ENCODE assay signal across 17 cellular contexts in genomic region chr2:100207411-100207885, GRCh38.
DNase-seq lines count a peak whose midpoint lies in the region; ATAC-seq and TF ChIP-seq lines count a peak whose summit lies in the region.
"Had no signal": no experiment of that assay in that cellular context is flagged by ENCODE, and none has a peak within 500 bp of the region (broad histone marks: within the 10 kb centered on the region; RNA-seq: fewer than 3 reads in every experiment).

No MANE protein-coding gene starts in this region.

- no peaks in the 10 kb centered on the region for H4K20me1 ChIP-seq in GM23338 (replicated peaks; ENCODE audit: insufficient read depth)

- H3K36me3 Mint-ChIP-seq in GM23338 (ENCODE audit: low read depth) (no peaks in the 10 kb centered on the region), brain (no peaks in the 10 kb centered on the region), nephron (ENCODE audit: low read depth) (no peaks in the 10 kb centered on the region)
- no peaks in the 10 kb centered on the region for H3K36me3 Mint-ChIP-seq in stimulated activated memory B cell treated with anti-CD40 and anti-IgM and Interleukin-4, amounts not matched to agents 10 μg/mL and 1 μg/mL and 100 μg/mL, for 72 hours
- H3K36me3 Mint-ChIP-seq: CD4-positive, alpha-beta memory T cell had no signal

- H3F3A ChIP-seq in GM23338 (replicated peaks; ENCODE audit: low read depth): no peaks in the 10 kb centered on the region

- no peaks in the 10 kb centered on the region for H3K79me2 ChIP-seq in GM23338 (replicated peaks; ENCODE audit: insufficient read depth)

- intact Hi-C loops in spleen (cut with DNase I; ENCODE audit: low total_unique reads): no loop called here

- 0 out of 4 replicates have a peak, but pooled peaks of 1 of the 2 experiments have one; percentile 4 for TF ChIP-seq CTCF in GM23338 (conservative IDR thresholded peaks at IDR 0.05; ENCODE audit: low read depth in 2 of 2)
- TF ChIP-seq CTCF in brain (conservative IDR thresholded peaks at IDR 0.05): no peak
- no peak for TF ChIP-seq CTCF in nephron (IDR thresholded peaks at IDR 0.05; ENCODE audit: unreplicated experiment in 3 of 3)
- TF ChIP-seq CTCF in RWPE1 (conservative IDR thresholded peaks at IDR 0.05; ENCODE audit: low read depth): no peak
- TF ChIP-seq CTCF in spleen (IDR thresholded peaks at IDR 0.05 in 8 of 11, conservative IDR thresholded peaks at IDR 0.05 in 3 of 11): no peak

- no peaks in the 10 kb centered on the region for H3K9me3 ChIP-seq in spleen

- H3K27ac ChIP-seq in GM23338 (ENCODE audit: low read depth) (no peak overlapping the region), RWPE1 (no peak overlapping the region), spleen (no peak overlapping the region)

- H3K4me1 Mint-ChIP-seq in GM23338 (no peaks in the 10 kb centered on the region), brain (peaks cover 25% of the 10 kb centered on the region), nephron (peaks cover 13% of the 10 kb centered on the region)
- peaks cover 7% of the 10 kb centered on the region for H3K4me1 Mint-ChIP-seq in stimulated activated memory B cell treated with anti-CD40 and anti-IgM and Interleukin-4, amounts not matched to agents 10 μg/mL and 1 μg/mL and 100 μg/mL, for 72 hours
- H3K4me1 Mint-ChIP-seq: H9 had no signal

- peaks cover 5% of the 10 kb centered on the region; the same call in 1 of the 2 replicates for H3K9me2 ChIP-seq in GM23338 (ENCODE audit: insufficient read depth)

- H3K4me1 ChIP-seq in GM23338 (ENCODE audit: insufficient read depth) (no peaks in the 10 kb centered on the region), spleen (peaks cover 0 to 7% (median 0%) of the 10 kb centered on the region in 6 donors)

- WGBS in spleen, 5 donors: 75 to 93% (median 87%) methylated on average over 6 of the region's 6 CpGs

- DNase-seq in GM23338 (ENCODE audit: low spot score) (no peak), NCI-H1694 treated with DMSO at 0.1 percent for 48 hours (lab: John Stamatoyannopoulos, UW) (peak; percentile 10), RWPE1 (ENCODE audit: low spot score) (no peak), spleen (no peak), hypothalamus (lab: John Stamatoyannopoulos, UW) (no peak)
- DNase-seq: ACHN; CD4-positive, alpha-beta memory T cell; H9; NCI-H187 treated with DMSO at 0.1 percent for 48 hours; NCI-H446; NCI-H82; SHP77 treated with DMSO at 0.1 percent for 48 hours had no signal

- H3K36me3 ChIP-seq in GM23338 (ENCODE audit: insufficient read depth) (no peaks in the 10 kb centered on the region), spleen (no peaks in the 10 kb centered on the region)

- POLR2A ChIA-PET in RWPE1 (lab: Yijun Ruan, JAX; ENCODE audit: low non-redundant PET): interaction anchor here (0.8 kb wide), 1 partner anchor 15 kb away, joined by 3 read pairs; no protein-coding TSS in a partner anchor

- H3K27me3 ChIP-seq in GM23338 (ENCODE audit: insufficient read depth) (no peaks in the 10 kb centered on the region), spleen (replicated peaks in 1 of 7) (no peaks in the 10 kb centered on the region)

- H3K9me3 Mint-ChIP-seq in GM23338: no peaks in the 10 kb centered on the region
- peaks cover 0 to 3% (median 0%) of the 10 kb centered on the region in 5 experiments for H3K9me3 Mint-ChIP-seq in brain
- no peaks in the 10 kb centered on the region for H3K9me3 Mint-ChIP-seq in nephron
- no peaks in the 10 kb centered on the region for H3K9me3 Mint-ChIP-seq in stimulated activated memory B cell treated with anti-CD40 and anti-IgM and Interleukin-4, amounts not matched to agents 10 μg/mL and 1 μg/mL and 100 μg/mL, for 72 hours
- H3K9me3 Mint-ChIP-seq: CD4-positive, alpha-beta memory T cell; H9 had no signal

- H3K27ac Mint-ChIP-seq in GM23338: no peak overlapping the region
- peak overlapping the region in 3 of 5 experiments; percentile 19 to 94 (median 63) for H3K27ac Mint-ChIP-seq in brain
- H3K27ac Mint-ChIP-seq in nephron: peak overlapping the region in 2 of 3 experiments; percentile 14 to 48
- H3K27ac Mint-ChIP-seq in stimulated activated memory B cell treated with anti-CD40 and anti-IgM and Interleukin-4, amounts not matched to agents 10 μg/mL and 1 μg/mL and 100 μg/mL, for 72 hours: no peak overlapping the region
- H3K27ac Mint-ChIP-seq: B cell; CD4-positive, alpha-beta memory T cell; H9 had no signal

- H2AFZ ChIP-seq in GM23338: no peak overlapping the region

- no peak overlapping the region for H3K4me3 Mint-ChIP-seq in GM23338
- H3K4me3 Mint-ChIP-seq in brain: no peak overlapping the region
- no peak overlapping the region for H3K4me3 Mint-ChIP-seq in nephron
- no peak overlapping the region for H3K4me3 Mint-ChIP-seq in stimulated activated memory B cell treated with anti-CD40 and anti-IgM and Interleukin-4, amounts not matched to agents 10 μg/mL and 1 μg/mL and 100 μg/mL, for 72 hours
- H3K4me3 Mint-ChIP-seq: B cell; CD4-positive, alpha-beta memory T cell; H9 had no signal

- peak; percentile 73 for ATAC-seq in GM23338
- no peak for ATAC-seq in stimulated activated memory B cell treated with anti-CD40 and anti-IgM and Interleukin-4, amounts not matched to agents 10 μg/mL and 1 μg/mL and 100 μg/mL, for 72 hours
- ATAC-seq: Panc1 had no signal

- no peak overlapping the region for H3K4me3 ChIP-seq in GM23338
- H3K4me3 ChIP-seq in spleen: no peak overlapping the region

- peaks cover 2% of the 10 kb centered on the region for H3K27me3 Mint-ChIP-seq in GM23338 (ENCODE audit: insufficient read depth, low read depth, poor library complexity)
- peaks cover 2% of the 10 kb centered on the region for H3K27me3 Mint-ChIP-seq in brain
- no peaks in the 10 kb centered on the region for H3K27me3 Mint-ChIP-seq in nephron (ENCODE audit: low read depth)
- H3K27me3 Mint-ChIP-seq in stimulated activated memory B cell treated with anti-CD40 and anti-IgM and Interleukin-4, amounts not matched to agents 10 μg/mL and 1 μg/mL and 100 μg/mL, for 72 hours: peaks cover 13% of the 10 kb centered on the region
- H3K27me3 Mint-ChIP-seq: CD4-positive, alpha-beta memory T cell had no signal

- H3K4me2 ChIP-seq in GM23338: no peak overlapping the region

- CTCF ChIA-PET in RWPE1 (lab: Yijun Ruan, JAX): no interaction called here

- TF ChIP-seq POLR2A in spleen (IDR thresholded peaks at IDR 0.05): no peak

TF ChIP-seq in GM23338, 12 proteins besides CTCF, POLR2A, EP300 and RAD21 (continues in another document):
- TF ChIP-seq EZH2phosphoT487 (IDR thresholded peaks at IDR 0.05; ENCODE audit: unreplicated experiment) (no peak), NANOG (IDR thresholded peaks at IDR 0.05; ENCODE audit: borderline replicate concordance) (no peak), POLR2AphosphoS5 (IDR thresholded peaks at IDR 0.05; ENCODE audit: low read depth) (no peak), ETS1 (IDR thresholded peaks at IDR 0.05) (no peak), ZNF114 (CRISPR knock-in tag; IDR thresholded peaks at IDR 0.05) (no peak), CREB1 (CRISPR knock-in tag; IDR thresholded peaks at IDR 0.05; ENCODE audit: low read depth) (no peak)

Comparison
In these comparisons a context has a peak if more than half of its experiments do, and no peak if none do; other contexts are left out.
1. H3K27ac Mint-ChIP-seq: peak in brain (3 of 5) and nephron (2 of 3); none in GM23338 (single experiment) and stimulated activated memory B cell treated with anti-CD40 and anti-IgM and Interleukin-4, amounts not matched to agents 10 μg/mL and 1 μg/mL and 100 μg/mL, for 72 hours (single experiment).